ENCODE assay signal across 8 cellular contexts in the genomic region with DNA sequence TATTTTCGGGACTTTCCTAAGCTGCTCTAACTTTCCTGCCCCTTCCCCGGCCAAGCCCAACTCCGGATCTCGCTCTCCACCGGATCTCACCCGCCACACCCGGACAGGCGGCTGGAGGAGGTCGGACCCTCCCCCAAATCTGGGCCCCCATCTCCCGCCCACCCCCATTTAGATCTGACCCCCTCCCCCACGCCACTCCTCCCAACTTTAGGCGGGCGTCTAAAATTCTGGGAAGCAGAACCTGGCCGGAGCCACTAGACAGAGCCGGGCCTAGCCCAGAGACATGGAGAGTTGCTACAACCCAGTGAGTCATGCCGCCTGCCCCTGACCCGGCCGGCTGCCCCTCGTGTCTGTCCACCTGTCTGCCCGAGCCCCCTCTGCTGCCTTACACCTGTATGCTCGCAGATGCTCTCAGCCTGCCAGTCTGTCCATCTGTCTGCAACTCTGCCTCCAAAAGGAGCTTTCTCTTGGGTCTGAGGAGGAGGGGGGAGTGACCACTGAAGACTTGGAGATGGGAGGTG. TPM values are rescaled to one million over a fixed set of nuclear protein-coding genes. Genes with fewer than 3 reads are reported as not detected.
DNase-seq lines count a peak whose midpoint lies in the region; ATAC-seq lines count a peak whose summit lies in the region.

TSS of gene NFKB2 (plus strand) at position 29 of the 521 bp plus-strand sequence. CDS start at position 284, 255 bp downstream.

- no peak for ATAC-seq in stimulated activated effector memory CD8-positive, alpha-beta T cell treated with anti-CD3 and anti-CD28 coated beads, Interleukin-12 subunit alpha, Interleukin-12 subunit beta, amount 100 ng/mL, for 72 hours

- CTCF ChIA-PET in activated CD4-positive, alpha-beta T cell treated with anti-CD3 and anti-CD28 coated beads, Interleukin-2, amount 10 ng/mL, durations not matched to agents 7 days and 5 days (lab: Charles Lee), result interaction anchor here (0.7 to 9.2 kb wide), 10 partner anchors 10 to 226 kb away, joined by 3 to 118 read pairs (median 4); partner anchors contain the start of gene ELOVL3

- H3K4me3 ChIP-seq in adipocyte (ENCODE audit: low read length) (peak within 1 kb of the TSS; percentile 91), iPS-15b (ENCODE audit: low read depth, low read length) (peak within 1 kb of the TSS; percentile 95)

- DNase-seq in activated CD4-positive, alpha-beta T cell treated with anti-CD3 and anti-CD28 coated beads, Interleukin-2, amount 10 ng/mL, durations not matched to agents 7 days and 5 days, result no peak
- no peak for DNase-seq in activated CD4-positive, alpha-beta T cell treated with anti-CD3 and anti-CD28 coated beads for 4 hours
- DNase-seq in adipocyte (ENCODE audit: low read depth) (no peak), Ammon's horn (ENCODE audit: low spot score) (no peak), NCI-H187 (lab: John Stamatoyannopoulos, UW) (no peak)
- DNase-seq in stimulated activated effector memory CD8-positive, alpha-beta T cell treated with anti-CD3 and anti-CD28 coated beads, Interleukin-12 subunit alpha, Interleukin-12 subunit beta, amount 100 ng/mL, for 72 hours (ENCODE audit: low spot score in 2 of 2), result no peak
- DNase-seq in stimulated activated CD4-positive, alpha-beta T cell treated with anti-CD3 and anti-CD28 coated beads, Interleukin-1b, Interleukin-23, amount 100 ng/mL, for 48 hours, result no peak

- H3K9me3 ChIP-seq in adipocyte (ENCODE audit: control insufficient read depth, low read length), result no peaks in the 10 kb centered on the region
- no peaks in the 10 kb centered on the region for H3K9me3 ChIP-seq in iPS-15b (ENCODE audit: control insufficient read depth, insufficient read depth, low read length)

- peaks cover 28% of the 10 kb centered on the region for H3K36me3 Mint-ChIP-seq in activated CD4-positive, alpha-beta T cell treated with anti-CD3 and anti-CD28 coated beads, Interleukin-2, amount 10 ng/mL, durations not matched to agents 7 days and 5 days (ENCODE audit: low read depth)
- peaks cover 64% of the 10 kb centered on the region for H3K36me3 Mint-ChIP-seq in stimulated activated effector memory CD8-positive, alpha-beta T cell treated with anti-CD3 and anti-CD28 coated beads, Interleukin-12 subunit alpha, Interleukin-12 subunit beta, amount 100 ng/mL, for 72 hours

- H3K27ac Mint-ChIP-seq in activated CD4-positive, alpha-beta T cell treated with anti-CD3 and anti-CD28 coated beads, Interleukin-2, amount 10 ng/mL, durations not matched to agents 7 days and 5 days, result peak within 1 kb of the TSS; percentile 96
- H3K27ac Mint-ChIP-seq in stimulated activated effector memory CD8-positive, alpha-beta T cell treated with anti-CD3 and anti-CD28 coated beads, Interleukin-12 subunit alpha, Interleukin-12 subunit beta, amount 100 ng/mL, for 72 hours, result peak within 1 kb of the TSS; percentile 98

- peaks cover 54% of the 10 kb centered on the region for H3K4me1 Mint-ChIP-seq in activated CD4-positive, alpha-beta T cell treated with anti-CD3 and anti-CD28 coated beads, Interleukin-2, amount 10 ng/mL, durations not matched to agents 7 days and 5 days
- peaks cover 47% of the 10 kb centered on the region for H3K4me1 Mint-ChIP-seq in stimulated activated effector memory CD8-positive, alpha-beta T cell treated with anti-CD3 and anti-CD28 coated beads, Interleukin-12 subunit alpha, Interleukin-12 subunit beta, amount 100 ng/mL, for 72 hours

- H3K36me3 ChIP-seq in adipocyte (ENCODE audit: control insufficient read depth, insufficient read depth, low read length, severe bottlenecking) (peaks cover 9% of the 10 kb centered on the region), iPS-15b (ENCODE audit: control insufficient read depth, insufficient read depth, low read length) (peaks cover 34% of the 10 kb centered on the region)

- POLR2A ChIA-PET in activated CD4-positive, alpha-beta T cell treated with anti-CD3 and anti-CD28 coated beads, Interleukin-2, amount 10 ng/mL, durations not matched to agents 7 days and 5 days (lab: Charles Lee), result interaction anchor here (0.6 kb wide), 1 partner anchor 55 kb away, joined by 3 read pairs; no protein-coding TSS in a partner anchor

- H3K9ac ChIP-seq in adipocyte (ENCODE audit: low read length), result peak within 1 kb of the TSS; percentile 87
- peak within 1 kb of the TSS; percentile 65 for H3K9ac ChIP-seq in iPS-15b (ENCODE audit: low read depth, low read length)

- H3K4me1 ChIP-seq in adipocyte (ENCODE audit: control insufficient read depth, insufficient read depth, low read length) (peaks cover 29% of the 10 kb centered on the region), iPS-15b (ENCODE audit: control insufficient read depth, insufficient read depth, low read length) (peaks cover 20% of the 10 kb centered on the region)

- no peaks in the 10 kb centered on the region for H3K27me3 ChIP-seq in adipocyte (replicated peaks; ENCODE audit: control insufficient read depth, insufficient read depth, low read length)
- H3K27me3 ChIP-seq in iPS-15b (ENCODE audit: control insufficient read depth, insufficient read depth, low read length), result peaks cover 11% of the 10 kb centered on the region

- peak within 1 kb of the TSS; percentile 92 for H3K4me3 Mint-ChIP-seq in activated CD4-positive, alpha-beta T cell treated with anti-CD3 and anti-CD28 coated beads, Interleukin-2, amount 10 ng/mL, durations not matched to agents 7 days and 5 days
- H3K4me3 Mint-ChIP-seq in stimulated activated effector memory CD8-positive, alpha-beta T cell treated with anti-CD3 and anti-CD28 coated beads, Interleukin-12 subunit alpha, Interleukin-12 subunit beta, amount 100 ng/mL, for 72 hours, result peak within 1 kb of the TSS; percentile 91

- H3K27me3 Mint-ChIP-seq in activated CD4-positive, alpha-beta T cell treated with anti-CD3 and anti-CD28 coated beads, Interleukin-2, amount 10 ng/mL, durations not matched to agents 7 days and 5 days, result no peaks in the 10 kb centered on the region

- no peaks in the 10 kb centered on the region for H3K9me3 Mint-ChIP-seq in activated CD4-positive, alpha-beta T cell treated with anti-CD3 and anti-CD28 coated beads, Interleukin-2, amount 10 ng/mL, durations not matched to agents 7 days and 5 days
- H3K9me3 Mint-ChIP-seq in stimulated activated effector memory CD8-positive, alpha-beta T cell treated with anti-CD3 and anti-CD28 coated beads, Interleukin-12 subunit alpha, Interleukin-12 subunit beta, amount 100 ng/mL, for 72 hours, result no peaks in the 10 kb centered on the region

RNA-seq across cellular contexts. Expression of gene NFKB2, which starts in this region (rescaled TPM):
- 10 to 100 TPM; 74.8 to 81.8 TPM for total RNA-seq in activated CD4-positive, alpha-beta T cell treated with anti-CD3 and anti-CD28 coated beads, Interleukin-2, amount 10 ng/mL, durations not matched to agents 7 days and 5 days
